ENCODE assay signal across 12 cellular contexts in genomic region chr3:11145888-11146287, GRCh38. TPM values are rescaled to one million over a fixed set of nuclear protein-coding genes. Genes with fewer than 3 reads are reported as not detected.
DNase-seq lines count a peak whose midpoint lies in the region; ATAC-seq and TF ChIP-seq lines count a peak whose summit lies in the region.
"Had no signal": no experiment of that assay in that cellular context is flagged by ENCODE, and none has a peak within 500 bp of the region (broad histone marks: within the 10 kb centered on the region; RNA-seq: fewer than 3 reads in every experiment).

No MANE protein-coding gene starts in this region.

- intact Hi-C loops in uterus (cut with DNase I; ENCODE audit: low total_unique reads), result no loop called here
- intact Hi-C loops in gastrocnemius medialis (cut with DNase I; ENCODE audit: low total_unique reads), result no loop called here

- in situ Hi-C loops in gastrocnemius medialis (cut with MboI; ENCODE audit: low sequenced_read_pairs in 4 of 4), result no loop called here

- no peak for ATAC-seq in GM18909 (IDR thresholded peaks at IDR 0.05; ENCODE audit: poor library complexity, unreplicated experiment)
- no peak for ATAC-seq in gastrocnemius medialis
- ATAC-seq in HG03457 (IDR thresholded peaks at IDR 0.05; ENCODE audit: unreplicated experiment), result no peak
- ATAC-seq: activated CD8-positive, alpha-beta T cell treated with anti-CD3 and anti-CD28 coated beads, Interleukin-2, amount 10 ng/mL, durations not matched to agents 7 days and 5 days had no signal

- no peak overlapping the region for H3K27ac ChIP-seq in uterus
- H3K27ac ChIP-seq in gastrocnemius medialis, result no peak overlapping the region

- H3K9ac ChIP-seq in adipocyte (ENCODE audit: low read length), result no peak overlapping the region

- no peak for TF ChIP-seq CTCF in fibroblast of the aortic adventitia (IDR thresholded peaks at IDR 0.05; ENCODE audit: insufficient read depth, low read length)
- no peak for TF ChIP-seq CTCF in uterus (IDR thresholded peaks at IDR 0.05)
- no peak for TF ChIP-seq CTCF in gastrocnemius medialis (IDR thresholded peaks at IDR 0.05 in 4 of 5, conservative IDR thresholded peaks at IDR 0.05 in 1 of 5)

- H3K4me1 ChIP-seq in adipocyte (ENCODE audit: control insufficient read depth, insufficient read depth, low read length) (peaks cover 23% of the 10 kb centered on the region), uterus (no peaks in the 10 kb centered on the region), gastrocnemius medialis (no peaks in the 10 kb centered on the region)

- H3K4me3 ChIP-seq in adipocyte (ENCODE audit: low read length) (no peak overlapping the region), fibroblast of the aortic adventitia (ENCODE audit: low read depth, low read length) (no peak overlapping the region), uterus (no peak overlapping the region), gastrocnemius medialis (no peak overlapping the region)

- DNase-seq in HCEC 1CT (peak; percentile 93), adipocyte (ENCODE audit: low read depth) (peak; percentile 73), fibroblast of the aortic adventitia (ENCODE audit: low read depth) (peak; percentile 90), stromal cell of bone marrow (ENCODE audit: low read depth) (peak; percentile 97), uterus (no peak), gastrocnemius medialis (no peak)
- DNase-seq: activated CD8-positive, alpha-beta T cell treated with anti-CD3 and anti-CD28 coated beads, Interleukin-2, amount 10 ng/mL, durations not matched to agents 7 days and 5 days; effector memory CD4-positive, alpha-beta T cell; H9; NCI-H2081 had no signal

- TF ChIP-seq POLR2A in uterus (IDR thresholded peaks at IDR 0.05), result no peak
- no peak for TF ChIP-seq POLR2A in gastrocnemius medialis (IDR thresholded peaks at IDR 0.05)

- H3K27me3 ChIP-seq in adipocyte (replicated peaks; ENCODE audit: control insufficient read depth, insufficient read depth, low read length) (no peaks in the 10 kb centered on the region), uterus (no peaks in the 10 kb centered on the region), gastrocnemius medialis (peaks cover 0 to 4% (median 0%) of the 10 kb centered on the region in 3 donors)

- H3K36me3 ChIP-seq in adipocyte (ENCODE audit: control insufficient read depth, insufficient read depth, low read length, severe bottlenecking) (no peaks in the 10 kb centered on the region), uterus (no peaks in the 10 kb centered on the region), gastrocnemius medialis (no peaks in the 10 kb centered on the region)

- H3K9me3 ChIP-seq in adipocyte (ENCODE audit: control insufficient read depth, low read length) (no peaks in the 10 kb centered on the region), uterus (no peaks in the 10 kb centered on the region), gastrocnemius medialis (no peaks in the 10 kb centered on the region)

RNA-seq across cellular contexts. Expression of gene HRH1, which starts 8.4 kb away (rescaled TPM):
- 7.4 and 20.6 TPM in 2 replicates for total RNA-seq in fibroblast of the aortic adventitia (ENCODE audit: low replicate concordance)
- 10 to 100 TPM in 1 of 4 donors, 1 to 10 TPM in 3; 1.8 to 16.3 (median 6.3) TPM for total RNA-seq in uterus
- 1 to 10 TPM in 2 of 4 donors, under 1 TPM in 2; 0.75 to 1.2 (median 0.98) TPM for total RNA-seq in gastrocnemius medialis

Comparison
In these comparisons a context has a peak if more than half of its experiments do, and no peak if none do; other contexts are left out.
1. DNase-seq: peak in HCEC 1CT (single experiment), adipocyte (single experiment), fibroblast of the aortic adventitia (single experiment) and stromal cell of bone marrow (single experiment); none in uterus (0 of 2) and gastrocnemius medialis (0 of 2).